In the genomic region with DNA sequence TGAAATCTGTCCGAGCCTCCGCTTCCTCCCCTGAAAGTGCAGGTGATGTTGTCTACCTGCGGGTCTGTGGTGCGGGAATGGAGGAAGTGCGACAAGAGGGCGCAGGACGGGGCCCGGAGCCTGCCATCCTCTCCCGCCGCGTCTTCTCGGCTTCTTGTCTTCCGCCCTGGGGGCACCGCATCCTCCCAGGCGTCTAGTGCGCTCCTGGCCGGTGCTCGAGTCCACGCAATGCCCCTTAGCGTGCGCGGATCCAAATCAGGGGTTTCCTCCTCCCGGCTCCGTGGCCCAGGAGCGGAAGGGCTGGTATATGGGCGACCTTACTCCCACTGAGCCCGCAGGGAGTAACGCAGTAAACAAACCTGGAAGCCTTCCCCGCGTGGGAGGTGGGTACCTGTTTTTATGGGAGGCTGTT, we compare ENCODE assay signal across 8 cellular contexts. TPM values are rescaled to one million over a fixed set of nuclear protein-coding genes. Genes with fewer than 3 reads are reported as not detected.
DNase-seq lines count a peak whose midpoint lies in the region; ATAC-seq and TF ChIP-seq lines count a peak whose summit lies in the region.

No MANE protein-coding gene starts in this region.

- H3K27me3 Mint-ChIP-seq in activated T-cell treated with anti-CD3 and anti-CD28 coated beads, Interleukin-2, amount 50 U/mL, for 72 hours (ENCODE audit: low read depth): no peaks in the 10 kb centered on the region

- H3K9me3 ChIP-seq in ovary: no peaks in the 10 kb centered on the region

- peaks cover 0 to 4% of the 10 kb centered on the region in 2 donors for H3K9me3 Mint-ChIP-seq in activated T-cell treated with anti-CD3 and anti-CD28 coated beads, Interleukin-2, amount 50 U/mL, for 72 hours

- H3K4me1 ChIP-seq in ovary (ENCODE audit: insufficient read depth): no peaks in the 10 kb centered on the region

- DNase-seq in AG08396 (ENCODE audit: low spot score) (peak; percentile 23), LHCN-M2 (ENCODE audit: low read depth) (peak; percentile 12), foreskin fibroblast (peak; percentile 9 to 46), ovary (peak in 1 of 5 donors; percentile 50), middle frontal gyrus (ENCODE audit: extremely low spot score, low spot score) (no peak)
- peak; percentile 54 for DNase-seq in activated T-cell treated with anti-CD3 and anti-CD28 coated beads, Interleukin-2, amount 50 U/mL, for 72 hours

- no peaks in the 10 kb centered on the region for H3K27me3 ChIP-seq in ovary

- H3K4me3 ChIP-seq in foreskin fibroblast (ENCODE audit: low read depth in 1 of 2, low read length in 2 of 2) (peak overlapping the region; percentile 96 to 97), ovary (peak overlapping the region; percentile 84)

- no peak for TF ChIP-seq POLR2A in ovary (IDR thresholded peaks at IDR 0.05)

- no peak for TF ChIP-seq EP300 in ovary (IDR thresholded peaks at IDR 0.05)

- peak overlapping the region; percentile 95 to 99 for H3K4me3 Mint-ChIP-seq in activated T-cell treated with anti-CD3 and anti-CD28 coated beads, Interleukin-2, amount 50 U/mL, for 72 hours

- H3K27ac Mint-ChIP-seq in activated T-cell treated with anti-CD3 and anti-CD28 coated beads, Interleukin-2, amount 50 U/mL, for 72 hours: peak overlapping the region; percentile 99

- H3K36me3 Mint-ChIP-seq in activated T-cell treated with anti-CD3 and anti-CD28 coated beads, Interleukin-2, amount 50 U/mL, for 72 hours (ENCODE audit: insufficient read depth in 2 of 2): peaks cover 13 to 22% of the 10 kb centered on the region in 2 donors

- peak overlapping the region in 1 of 2 donors; percentile 77 for H3K27ac ChIP-seq in ovary

- TF ChIP-seq CTCF in foreskin fibroblast (IDR thresholded peaks at IDR 0.05; ENCODE audit: low read depth, low read length): no peak
- TF ChIP-seq CTCF in ovary (IDR thresholded peaks at IDR 0.05): no peak

- WGBS in ovary, 3 donors: 0 to 1% (median 1%) methylated on average over 28 to 30 of the region's 30 CpGs

- peaks cover 57% of the 10 kb centered on the region for H3K4me1 Mint-ChIP-seq in activated T-cell treated with anti-CD3 and anti-CD28 coated beads, Interleukin-2, amount 50 U/mL, for 72 hours (ENCODE audit: low read depth)

- peak; percentile 15 for ATAC-seq in GM21423 (IDR thresholded peaks at IDR 0.05; ENCODE audit: unreplicated experiment)
- peak; percentile 21 to 24 for ATAC-seq in activated T-cell treated with anti-CD3 and anti-CD28 coated beads, Interleukin-2, amount 50 U/mL, for 72 hours (replicated peaks in 1 of 2)
- no peak for ATAC-seq in GM21360 (IDR thresholded peaks at IDR 0.05; ENCODE audit: unreplicated experiment)

- H3K36me3 ChIP-seq in ovary: no peaks in the 10 kb centered on the region

- intact Hi-C loops in ovary (cut with DNase I): no loop called here

RNA-seq across cellular contexts. Expression of a gene that starts 0.4 kb away (rescaled TPM):
- 15.3 and 16.0 TPM in 2 replicates for total RNA-seq in LHCN-M2 (2014; rRNA removed)
- 6.7 TPM for polyA plus RNA-seq in LHCN-M2 (2012)
- 100 to 1,000 TPM; 285 to 342 TPM for total RNA-seq in activated T-cell treated with anti-CD3 and anti-CD28 coated beads, Interleukin-2, amount 50 U/mL, for 72 hours
- 10 to 100 TPM; 24.1 to 33.9 (median 26.1) TPM for total RNA-seq in ovary
- polyA plus RNA-seq in ovary: 10 to 100 TPM; 10.8 to 15.7 TPM

RNA-seq across cellular contexts. Expression of a gene that starts 7.1 kb away (rescaled TPM):
- total RNA-seq in LHCN-M2 (2014; rRNA removed): 11.9 and 12.3 TPM in 2 replicates
- polyA plus RNA-seq in LHCN-M2 (2012): 14.0 TPM
- total RNA-seq in activated T-cell treated with anti-CD3 and anti-CD28 coated beads, Interleukin-2, amount 50 U/mL, for 72 hours: 10 to 100 TPM; 46.9 to 48.6 TPM
- 10 to 100 TPM in 6 of 7 donors, 1 to 10 TPM in 1; 8.4 to 43.6 (median 37.5) TPM for total RNA-seq in ovary
- polyA plus RNA-seq in ovary: 10 to 100 TPM; 22.3 to 50.2 TPM

Comparison
In these comparisons a context has a peak if more than half of its experiments do, and no peak if none do; other contexts are left out.
1. RNA of a gene that starts 0.4 kb away (total RNA-seq): 285 to 342 TPM in activated T-cell treated with anti-CD3 and anti-CD28 coated beads, Interleukin-2, amount 50 U/mL, for 72 hours; 24.1 to 33.9 TPM in ovary and 15.3 to 16.0 TPM in LHCN-M2; every median in the first group is over 4 times any median in the second.